ENCODE assay signal across 1 cellular context in genomic region chr15:74291101-74292071, GRCh38.
TF ChIP-seq lines count a peak whose summit lies in the region.

No MANE protein-coding gene starts in this region.

TF ChIP-seq in HepG2, 621 proteins besides CTCF, POLR2A, EP300 and RAD21 (continued from another document and continues in another):
- TF ChIP-seq SOX5 (CRISPR knock-in tag; IDR thresholded peaks at IDR 0.05; ENCODE audit: borderline replicate concordance) (peak; percentile 43; the same call in 1 of the 2 replicates), HMG20B (CRISPR knock-in tag; conservative IDR thresholded peaks at IDR 0.05) (peak; percentile 69), TFDP2 (CRISPR knock-in tag; IDR thresholded peaks at IDR 0.05) (peak; percentile 51), SMAD3 (CRISPR knock-in tag; IDR thresholded peaks at IDR 0.05) (peak; percentile 91; the same call in 1 of the 2 replicates), CCDC6 (CRISPR knock-in tag; IDR thresholded peaks at IDR 0.05) (peak; percentile 88), ISX (CRISPR knock-in tag; conservative IDR thresholded peaks at IDR 0.05) (peak; percentile 96), ZNF275 (CRISPR knock-in tag; IDR thresholded peaks at IDR 0.05; ENCODE audit: borderline replicate concordance) (peak; percentile 61; the same call in 1 of the 2 replicates), MIXL1 (CRISPR knock-in tag; IDR thresholded peaks at IDR 0.05) (peak; percentile 84; the same call in 1 of the 2 replicates), KDM3A (CRISPR knock-in tag; IDR thresholded peaks at IDR 0.05; ENCODE audit: low read depth) (no peak), ZNF75D (CRISPR knock-in tag; IDR thresholded peaks at IDR 0.05; ENCODE audit: borderline replicate concordance) (peak; percentile 82; the same call in 1 of the 2 replicates), HOXD1 (CRISPR knock-in tag; IDR thresholded peaks at IDR 0.05) (peak; percentile 67; the same call in 1 of the 2 replicates), HMGXB4 (CRISPR knock-in tag; IDR thresholded peaks at IDR 0.05; ENCODE audit: borderline replicate concordance in 1 of 2, low read depth in 1 of 2) (peak in 1 of 2 experiments; percentile 40; a peak in 1 of 4 replicates), CBFB (CRISPR knock-in tag; IDR thresholded peaks at IDR 0.05) (no peak), ZNF274 (CRISPR knock-in tag; IDR thresholded peaks at IDR 0.05) (peak; percentile 82; the same call in 1 of the 2 replicates), RARG (CRISPR knock-in tag; IDR thresholded peaks at IDR 0.05; ENCODE audit: low read depth) (no peak), ZNF709 (CRISPR knock-in tag; IDR thresholded peaks at IDR 0.05) (peak; percentile 82; the same call in 1 of the 2 replicates), FIP1L1 (IDR thresholded peaks at IDR 0.05; ENCODE audit: borderline replicate concordance, insufficient read depth, low read depth, low read length) (no peak), ZNF446 (CRISPR knock-in tag; IDR thresholded peaks at IDR 0.05) (peak; percentile 56; the same call in 1 of the 2 replicates), FOSL2 (CRISPR knock-in tag; IDR thresholded peaks at IDR 0.05) (peak; percentile 51), REST (IDR thresholded peaks at IDR 0.05; ENCODE audit: borderline replicate concordance in 1 of 2, low read depth in 1 of 2, low read length in 2 of 2) (peak in 1 of 2 experiments; percentile 99), MLX (CRISPR knock-in tag; IDR thresholded peaks at IDR 0.05) (no peak), MYNN (CRISPR knock-in tag; IDR thresholded peaks at IDR 0.05; ENCODE audit: low read depth) (peak; percentile 61; the same call in 1 of the 2 replicates), POLR2AphosphoS5 (IDR thresholded peaks at IDR 0.05; ENCODE audit: low read depth, low read length) (no peak), SOX13 (IDR thresholded peaks at IDR 0.05) (no peak), SOX13 (CRISPR knock-in tag; conservative IDR thresholded peaks at IDR 0.05 in 1 of 2, IDR thresholded peaks at IDR 0.05 in 1 of 2) (peak in 1 of 2 experiments; percentile 61; a peak in 2 of 4 replicates), TEAD2 (CRISPR knock-in tag; IDR thresholded peaks at IDR 0.05) (peak; percentile 72; the same call in 1 of the 2 replicates), HOXA9 (CRISPR knock-in tag; IDR thresholded peaks at IDR 0.05; ENCODE audit: borderline replicate concordance) (peak; percentile 74; the same call in 1 of the 2 replicates), ZBTB20 (CRISPR knock-in tag; IDR thresholded peaks at IDR 0.05; ENCODE audit: borderline replicate concordance, low read depth) (peak; percentile 86; the same call in 1 of the 2 replicates), MTF1 (CRISPR knock-in tag; IDR thresholded peaks at IDR 0.05) (peak; percentile 80; the same call in 1 of the 2 replicates), ZNF576 (CRISPR knock-in tag; IDR thresholded peaks at IDR 0.05) (no peak), MIER3 (CRISPR knock-in tag; IDR thresholded peaks at IDR 0.05; ENCODE audit: borderline replicate concordance) (no peak), EHMT2 (IDR thresholded peaks at IDR 0.05; ENCODE audit: borderline replicate concordance, low read depth, low read length) (peak; percentile 96), ZNF878 (CRISPR knock-in tag; IDR thresholded peaks at IDR 0.05) (peak; percentile 91), PAX8 (CRISPR knock-in tag; IDR thresholded peaks at IDR 0.05; ENCODE audit: borderline replicate concordance) (no peak), MED13 (CRISPR knock-in tag; IDR thresholded peaks at IDR 0.05) (peak; percentile 73; the same call in 1 of the 2 replicates), ZFAT (CRISPR knock-in tag; conservative IDR thresholded peaks at IDR 0.05) (0 out of 2 replicates have a peak, but pooled peaks have one; percentile 47)
- TF ChIP-seq, protein P1, sequence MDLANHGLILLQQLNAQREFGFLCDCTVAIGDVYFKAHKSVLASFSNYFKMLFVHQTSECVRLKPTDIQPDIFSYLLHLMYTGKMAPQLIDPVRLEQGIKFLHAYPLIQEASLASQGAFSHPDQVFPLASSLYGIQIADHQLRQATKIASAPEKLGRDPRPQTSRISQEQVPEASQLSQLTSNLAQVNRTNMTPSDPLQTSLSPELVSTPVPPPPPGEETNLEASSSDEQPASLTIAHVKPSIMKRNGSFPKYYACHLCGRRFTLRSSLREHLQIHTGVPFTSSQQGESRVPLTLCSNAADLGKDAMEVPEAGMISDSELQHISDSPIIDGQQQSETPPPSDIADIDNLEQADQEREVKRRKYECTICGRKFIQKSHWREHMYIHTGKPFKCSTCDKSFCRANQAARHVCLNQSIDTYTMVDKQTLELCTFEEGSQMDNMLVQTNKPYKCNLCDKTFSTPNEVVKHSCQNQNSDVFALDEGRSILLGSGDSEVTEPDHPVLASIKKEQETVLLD (CRISPR knock-in tag; IDR thresholded peaks at IDR 0.05; ENCODE audit: low read depth): 0 out of 2 replicates have a peak, but pooled peaks have one; percentile 37
- TF ChIP-seq, protein P2, sequence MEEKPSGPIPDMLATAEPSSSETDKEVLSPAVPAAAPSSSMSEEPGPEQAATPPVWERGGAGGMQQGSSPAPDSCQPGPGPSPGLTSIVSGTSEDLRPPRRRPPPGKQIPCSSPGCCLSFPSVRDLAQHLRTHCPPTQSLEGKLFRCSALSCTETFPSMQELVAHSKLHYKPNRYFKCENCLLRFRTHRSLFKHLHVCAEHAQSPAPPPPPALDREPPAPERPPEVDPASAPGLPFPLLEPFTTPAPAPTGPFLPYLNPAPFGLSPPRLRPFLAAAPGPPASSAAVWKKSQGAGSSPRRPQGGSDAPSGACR (CRISPR knock-in tag; IDR thresholded peaks at IDR 0.05): no peak
- TF ChIP-seq, protein P3, sequence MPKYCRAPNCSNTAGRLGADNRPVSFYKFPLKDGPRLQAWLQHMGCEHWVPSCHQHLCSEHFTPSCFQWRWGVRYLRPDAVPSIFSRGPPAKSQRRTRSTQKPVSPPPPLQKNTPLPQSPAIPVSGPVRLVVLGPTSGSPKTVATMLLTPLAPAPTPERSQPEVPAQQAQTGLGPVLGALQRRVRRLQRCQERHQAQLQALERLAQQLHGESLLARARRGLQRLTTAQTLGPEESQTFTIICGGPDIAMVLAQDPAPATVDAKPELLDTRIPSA (CRISPR knock-in tag; IDR thresholded peaks at IDR 0.05; ENCODE audit: borderline replicate concordance): 0 out of 2 replicates have a peak, but pooled peaks have one; percentile 57
- TF ChIP-seq, protein P4, sequence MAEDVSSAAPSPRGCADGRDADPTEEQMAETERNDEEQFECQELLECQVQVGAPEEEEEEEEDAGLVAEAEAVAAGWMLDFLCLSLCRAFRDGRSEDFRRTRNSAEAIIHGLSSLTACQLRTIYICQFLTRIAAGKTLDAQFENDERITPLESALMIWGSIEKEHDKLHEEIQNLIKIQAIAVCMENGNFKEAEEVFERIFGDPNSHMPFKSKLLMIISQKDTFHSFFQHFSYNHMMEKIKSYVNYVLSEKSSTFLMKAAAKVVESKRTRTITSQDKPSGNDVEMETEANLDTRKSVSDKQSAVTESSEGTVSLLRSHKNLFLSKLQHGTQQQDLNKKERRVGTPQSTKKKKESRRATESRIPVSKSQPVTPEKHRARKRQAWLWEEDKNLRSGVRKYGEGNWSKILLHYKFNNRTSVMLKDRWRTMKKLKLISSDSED (CRISPR knock-in tag; IDR thresholded peaks at IDR 0.05): peak; percentile 60; the same call in 1 of the 2 replicates
- TF ChIP-seq, protein P5, sequence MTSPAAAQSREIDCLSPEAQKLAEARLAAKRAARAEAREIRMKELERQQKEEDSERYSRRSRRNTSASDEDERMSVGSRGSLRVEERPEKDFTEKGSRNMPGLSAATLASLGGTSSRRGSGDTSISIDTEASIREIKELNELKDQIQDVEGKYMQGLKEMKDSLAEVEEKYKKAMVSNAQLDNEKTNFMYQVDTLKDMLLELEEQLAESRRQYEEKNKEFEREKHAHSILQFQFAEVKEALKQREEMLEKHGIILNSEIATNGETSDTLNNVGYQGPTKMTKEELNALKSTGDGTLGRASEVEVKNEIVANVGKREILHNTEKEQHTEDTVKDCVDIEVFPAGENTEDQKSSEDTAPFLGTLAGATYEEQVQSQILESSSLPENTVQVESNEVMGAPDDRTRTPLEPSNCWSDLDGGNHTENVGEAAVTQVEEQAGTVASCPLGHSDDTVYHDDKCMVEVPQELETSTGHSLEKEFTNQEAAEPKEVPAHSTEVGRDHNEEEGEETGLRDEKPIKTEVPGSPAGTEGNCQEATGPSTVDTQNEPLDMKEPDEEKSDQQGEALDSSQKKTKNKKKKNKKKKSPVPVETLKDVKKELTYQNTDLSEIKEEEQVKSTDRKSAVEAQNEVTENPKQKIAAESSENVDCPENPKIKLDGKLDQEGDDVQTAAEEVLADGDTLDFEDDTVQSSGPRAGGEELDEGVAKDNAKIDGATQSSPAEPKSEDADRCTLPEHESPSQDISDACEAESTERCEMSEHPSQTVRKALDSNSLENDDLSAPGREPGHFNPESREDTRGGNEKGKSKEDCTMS (CRISPR knock-in tag; conservative IDR thresholded peaks at IDR 0.05): peak; percentile 89; the same call in 1 of the 2 replicates
